ENCODE assay signal across 8 cellular contexts in the genomic region with DNA sequence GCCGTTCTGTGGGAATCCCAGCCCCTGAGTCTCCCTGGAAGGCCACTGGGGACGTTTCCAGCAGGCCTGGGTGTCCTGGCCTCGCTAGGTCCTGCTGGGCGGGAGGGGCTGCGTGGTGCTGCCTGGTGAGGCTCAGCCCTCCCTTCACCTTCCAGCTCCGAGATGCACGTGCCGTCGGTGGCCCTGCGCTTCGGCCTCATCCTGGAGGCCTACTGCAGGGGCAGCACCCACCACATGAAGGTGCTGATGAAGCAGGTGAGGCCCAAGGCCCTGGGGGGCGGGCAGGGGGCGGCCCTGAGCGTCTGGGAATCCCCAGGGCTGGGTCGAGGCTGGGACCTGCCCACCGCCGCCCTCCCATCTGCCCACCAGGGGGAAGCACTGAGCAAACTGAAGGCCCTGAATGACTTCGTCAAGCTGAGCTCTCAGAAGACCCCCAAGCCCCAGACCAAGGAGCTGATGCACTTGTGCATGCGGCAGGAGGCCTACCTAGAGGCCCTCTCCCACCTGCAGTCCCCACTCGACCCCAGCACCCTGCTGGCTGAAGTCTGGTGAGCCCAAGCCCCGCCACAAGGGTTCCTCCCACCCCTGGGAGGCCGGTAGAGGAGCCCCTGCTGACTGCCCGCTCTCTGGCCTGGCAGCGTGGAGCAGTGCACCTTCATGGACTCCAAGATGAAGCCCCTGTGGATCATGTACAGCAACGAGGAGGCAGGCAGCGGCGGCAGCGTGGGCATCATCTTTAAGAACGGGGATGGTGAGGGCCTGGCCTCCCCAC.
DNase-seq lines count a peak whose midpoint lies in the region; ATAC-seq and TF ChIP-seq lines count a peak whose summit lies in the region.

No MANE protein-coding gene starts in this region.

- peaks cover 7% of the 10 kb centered on the region for H3K36me3 Mint-ChIP-seq in glutamatergic neuron (ENCODE audit: unreplicated experiment)

- TF ChIP-seq CTCF in GM13977 (IDR thresholded peaks at IDR 0.05; ENCODE audit: extremely low read depth, insufficient read depth, missing control alignments) (peak; percentile 57), glutamatergic neuron (IDR thresholded peaks at IDR 0.05; ENCODE audit: partially characterized antibody, unreplicated experiment) (peak; percentile 87)

- no peaks in the 10 kb centered on the region for H3K4me1 Mint-ChIP-seq in glutamatergic neuron (ENCODE audit: low read depth, unreplicated experiment)

- DNase-seq in GM13977 (ENCODE audit: low spot score) (peak; percentile 72), OCI-M1 (lab: John Stamatoyannopoulos, UW) (peak; percentile 36), glutamatergic neuron (peak; percentile 82), H4 (ENCODE audit: low spot score) (no peak), cerebellar nuclear complex (lab: John Stamatoyannopoulos, UW) (no peak)
- peak; percentile 66 for DNase-seq in activated T-helper 9 cell treated with anti-CD3 and anti-CD28 coated beads, Interleukin-2, amount 50 U/mL, for 16 hours (ENCODE audit: low read depth)
- peak; percentile 67 for DNase-seq in stimulated activated CD4-positive, alpha-beta T cell treated with anti-CD3 and anti-CD28 coated beads, Interleukin-1b, Interleukin-23, amount 100 ng/mL, for 48 hours

- peaks cover 5% of the 10 kb centered on the region for H3K9me3 Mint-ChIP-seq in glutamatergic neuron (ENCODE audit: unreplicated experiment)

- H3K4me3 Mint-ChIP-seq in glutamatergic neuron (ENCODE audit: unreplicated experiment), result no peak overlapping the region

- in situ Hi-C loops in GM13977 (cut with MboI; ENCODE audit: low pct_unique_long_range_greater_than_20kb, low sequenced_read_pairs, unreplicated experiment), result no loop called here

- no peak for ATAC-seq in GM21737 (IDR thresholded peaks at IDR 0.05; ENCODE audit: unreplicated experiment)

- peaks cover 4% of the 10 kb centered on the region for H3K27me3 Mint-ChIP-seq in glutamatergic neuron (ENCODE audit: unreplicated experiment)

- H3K27ac Mint-ChIP-seq in glutamatergic neuron (ENCODE audit: unreplicated experiment), result no peak overlapping the region

Comparison
In these comparisons a context has a peak if more than half of its experiments do, and no peak if none do; other contexts are left out.
1. DNase-seq: peak in GM13977 (single experiment), OCI-M1 (single experiment), activated T-helper 9 cell treated with anti-CD3 and anti-CD28 coated beads, Interleukin-2, amount 50 U/mL, for 16 hours (single experiment), glutamatergic neuron (single experiment) and stimulated activated CD4-positive, alpha-beta T cell treated with anti-CD3 and anti-CD28 coated beads, Interleukin-1b, Interleukin-23, amount 100 ng/mL, for 48 hours (single experiment); none in H4 (single experiment) and cerebellar nuclear complex (0 of 2).